In the genomic region with DNA sequence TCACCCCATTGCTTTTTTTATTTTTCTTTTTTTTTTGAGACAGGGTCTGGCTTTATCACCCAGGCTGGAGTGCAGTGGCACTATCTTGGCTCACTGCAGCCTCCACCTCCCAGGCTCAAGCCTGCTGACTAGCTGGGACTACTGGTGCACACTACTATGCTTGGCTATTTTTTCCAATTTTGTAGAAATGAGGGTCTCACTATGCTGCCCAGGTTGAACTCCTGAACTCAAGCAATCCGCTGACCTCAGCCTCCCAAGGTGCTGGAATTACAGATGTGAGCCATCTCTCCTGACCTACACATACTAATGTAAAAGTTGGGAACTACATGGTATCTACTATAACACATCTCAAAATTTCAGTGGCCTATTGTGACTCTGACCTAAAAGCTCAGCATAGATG, we compare ENCODE assay signal across 25 cellular contexts.
"Had no signal": no experiment of that assay in that cellular context is flagged by ENCODE, and none has a peak within 500 bp of the region (broad histone marks: within the 10 kb centered on the region; RNA-seq: fewer than 3 reads in every experiment).

No MANE protein-coding gene starts in this region.

- DNase-seq: cortex of kidney; effector CD8-positive, alpha-beta T cell; endodermal cell; foreskin keratinocyte; heart left ventricle; kidney; left cardiac atrium; left lung; mesenchymal stem cell; mucosa of descending colon; naive B cell; stimulated activated CD4-positive, alpha-beta T cell treated with anti-CD3 and anti-CD28 coated beads, Interleukin-12 subunit alpha, Interleukin-12 subunit beta, amount 100 ng/mL, for 4 hours; stimulated activated CD4-positive, alpha-beta T cell treated with anti-CD3 and anti-CD28 coated beads, Interleukin-1b, Interleukin-23, amount 100 ng/mL, for 48 hours; stimulated activated CD4-positive, alpha-beta T cell treated with anti-CD3 and anti-CD28 coated beads, Interleukin-4, amount 100 ng/mL, for 1 hour; stimulated activated naive CD4-positive, alpha-beta T cell treated with Interleukin-2 at 50 U/mL for 16 hours; stomach; upper lobe of left lung had no signal

- H3K36me3 ChIP-seq: gastroesophageal sphincter, heart left ventricle, left lung, neutrophil, stomach, thoracic aorta, tibial nerve, upper lobe of left lung had no signal

- H3K27me3 ChIP-seq: foreskin keratinocyte, gastroesophageal sphincter, heart left ventricle, hepatocyte, left lung, neutrophil, stomach, tibial nerve, upper lobe of left lung had no signal

- H3K27ac ChIP-seq: epithelial cell of prostate, foreskin keratinocyte, gastroesophageal sphincter, heart left ventricle, hepatocyte, left lung, neutrophil, parathyroid adenoma, stomach, thoracic aorta, upper lobe of left lung had no signal

- H3K4me3 ChIP-seq: gastroesophageal sphincter, heart left ventricle, hepatocyte, left lung, mucosa of descending colon, smooth muscle cell, stomach, thoracic aorta, tibial nerve, upper lobe of left lung had no signal

- H3K9me3 ChIP-seq: gastroesophageal sphincter, heart left ventricle, left lung, mucosa of descending colon, neutrophil, stomach, thoracic aorta, tibial nerve, upper lobe of left lung had no signal
